Comparison of ENCODE assay signal across 1 cellular context in the genomic region with DNA sequence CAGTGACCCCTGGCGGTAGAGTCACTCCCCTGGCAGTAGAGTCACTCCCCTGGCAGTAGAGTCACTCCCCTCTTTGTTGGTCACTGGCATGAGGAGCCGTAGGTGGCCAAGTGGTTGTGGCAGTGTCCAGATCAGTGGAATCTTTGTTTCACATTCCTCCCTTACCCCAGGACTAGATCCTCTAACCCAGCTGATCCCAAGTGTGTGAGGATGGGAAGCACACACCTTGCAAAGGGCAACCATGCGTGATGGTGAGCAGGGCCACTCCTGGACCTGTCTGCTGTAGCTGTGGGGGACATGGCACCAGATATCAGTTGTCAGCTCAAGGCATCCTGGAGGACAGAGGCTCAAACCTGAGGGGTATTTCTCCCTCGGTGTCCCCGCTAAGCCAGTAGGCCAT.
TF ChIP-seq lines count a peak whose summit lies in the region.

No MANE protein-coding gene starts in this region.

TF ChIP-seq in H1, 55 proteins besides CTCF, POLR2A, EP300 and RAD21:
- TF ChIP-seq SIN3A (conservative IDR thresholded peaks at IDR 0.05 in 1 of 2, IDR thresholded peaks at IDR 0.05 in 1 of 2; ENCODE audit: low read depth in 1 of 2, low read length in 2 of 2) (no peak), CBX8 (IDR thresholded peaks at IDR 0.05; ENCODE audit: borderline replicate concordance, low read depth, low read length) (no peak), CHD1 (IDR thresholded peaks at IDR 0.05; ENCODE audit: low read depth, low read length) (no peak), KDM1A (IDR thresholded peaks at IDR 0.05; ENCODE audit: borderline replicate concordance, low read length) (no peak), SP1 (IDR thresholded peaks at IDR 0.05; ENCODE audit: low read depth, low read length) (no peak), NANOG (IDR thresholded peaks at IDR 0.05; ENCODE audit: insufficient read depth, low read depth, low read length, poor library complexity, severe bottlenecking) (no peak), BACH1 (IDR thresholded peaks at IDR 0.05; ENCODE audit: low read length) (no peak), BRCA1 (IDR thresholded peaks at IDR 0.05; ENCODE audit: low read depth, low read length) (no peak)
- TF ChIP-seq, protein P1, sequence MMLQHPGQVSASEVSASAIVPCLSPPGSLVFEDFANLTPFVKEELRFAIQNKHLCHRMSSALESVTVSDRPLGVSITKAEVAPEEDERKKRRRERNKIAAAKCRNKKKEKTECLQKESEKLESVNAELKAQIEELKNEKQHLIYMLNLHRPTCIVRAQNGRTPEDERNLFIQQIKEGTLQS (IDR thresholded peaks at IDR 0.05; ENCODE audit: insufficient read depth, low read depth, low read length) = no peak
